Comparison of ENCODE assay signal across 22 cellular contexts in the genomic region with DNA sequence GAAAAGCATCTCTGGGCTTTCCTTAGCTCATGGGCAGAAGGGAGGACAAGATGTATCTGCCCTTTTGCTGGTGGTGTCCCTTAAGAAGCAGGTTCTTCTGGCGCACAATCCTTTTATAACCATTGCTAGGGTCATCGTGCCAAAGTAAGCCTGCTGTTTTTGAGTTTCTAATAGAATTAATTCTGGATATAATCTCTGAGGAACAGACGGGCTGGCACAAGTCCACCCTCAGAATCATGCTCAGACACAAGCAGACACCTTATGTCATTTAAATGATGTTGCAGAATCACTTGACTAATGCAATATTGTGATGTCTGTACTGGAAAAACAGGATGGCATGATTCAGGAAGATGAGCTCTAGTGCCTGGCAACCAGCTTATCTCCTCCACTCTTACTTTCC. TPM values are rescaled to one million over a fixed set of nuclear protein-coding genes. Genes with fewer than 3 reads are reported as not detected.
DNase-seq lines count a peak whose midpoint lies in the region; ATAC-seq, FAIRE-seq and TF ChIP-seq lines count a peak whose summit lies in the region.
"Had no signal": no experiment of that assay in that cellular context is flagged by ENCODE, and none has a peak within 500 bp of the region (broad histone marks: within the 10 kb centered on the region; RNA-seq: fewer than 3 reads in every experiment).

No MANE protein-coding gene starts in this region.

- peaks cover 7% of the 10 kb centered on the region for H3K27me3 Mint-ChIP-seq in activated CD8-positive, alpha-beta T cell treated with anti-CD3 and anti-CD28 coated beads for 36 hours
- peaks cover 4% of the 10 kb centered on the region for H3K27me3 Mint-ChIP-seq in activated CD4-positive, alpha-beta T cell treated with anti-CD3 and anti-CD28 coated beads, Interleukin-2, amount 10 ng/mL, durations not matched to agents 7 days and 5 days

- no peak for TF ChIP-seq POLR2A in esophagus muscularis mucosa (IDR thresholded peaks at IDR 0.05; ENCODE audit: low read depth)

- ATAC-seq in SK-N-SH treated with all-trans-retinoic acid at 6 μM for 48 hours (peak; percentile 71), HG02973 (IDR thresholded peaks at IDR 0.05; ENCODE audit: unreplicated experiment) (no peak)
- ATAC-seq in activated CD8-positive, alpha-beta T cell treated with anti-CD3 and anti-CD28 coated beads for 36 hours = no peak
- ATAC-seq: left lung had no signal

- POLR2A ChIA-PET in activated CD8-positive, alpha-beta T cell treated with anti-CD3 and anti-CD28 coated beads for 36 hours (lab: Charles Lee) = no interaction called here
- POLR2A ChIA-PET in activated CD4-positive, alpha-beta T cell treated with anti-CD3 and anti-CD28 coated beads, Interleukin-2, amount 10 ng/mL, durations not matched to agents 7 days and 5 days (lab: Charles Lee) = no interaction called here

- H3K9me3 Mint-ChIP-seq in activated CD8-positive, alpha-beta T cell treated with anti-CD3 and anti-CD28 coated beads for 36 hours = no peaks in the 10 kb centered on the region
- H3K9me3 Mint-ChIP-seq in activated CD4-positive, alpha-beta T cell treated with anti-CD3 and anti-CD28 coated beads, Interleukin-2, amount 10 ng/mL, durations not matched to agents 7 days and 5 days = no peaks in the 10 kb centered on the region
- H3K9me3 Mint-ChIP-seq: neural progenitor cell had no signal

- H3K9me3 ChIP-seq in esophagus muscularis mucosa = no peaks in the 10 kb centered on the region
- H3K9me3 ChIP-seq: left lung, transverse colon had no signal

- no peak overlapping the region for H3K4me3 Mint-ChIP-seq in activated CD8-positive, alpha-beta T cell treated with anti-CD3 and anti-CD28 coated beads for 36 hours
- H3K4me3 Mint-ChIP-seq in activated CD4-positive, alpha-beta T cell treated with anti-CD3 and anti-CD28 coated beads, Interleukin-2, amount 10 ng/mL, durations not matched to agents 7 days and 5 days = no peak overlapping the region
- H3K4me3 Mint-ChIP-seq: neural progenitor cell had no signal

- intact Hi-C loops in esophagus muscularis mucosa (cut with DNase I) = no loop called here
- intact Hi-C loops in activated CD8-positive, alpha-beta T cell treated with anti-CD3 and anti-CD28 coated beads for 36 hours (cut with micrococcal nuclease) = no loop called here

- no peak for FAIRE-seq in frontal cortex (lab: Jason Lieb, UNC)
- FAIRE-seq: astrocyte had no signal

- no peaks in the 10 kb centered on the region for H3K27me3 ChIP-seq in esophagus muscularis mucosa
- H3K27me3 ChIP-seq: left lung, neural progenitor cell, transverse colon had no signal

- DNase-seq in NCI-H1694 treated with DMSO at 0.1 percent for 48 hours (lab: John Stamatoyannopoulos, UW) (peak; percentile 95), esophagus muscularis mucosa (ENCODE audit: extremely low spot score) (no peak), frontal cortex (ENCODE audit: low spot score in 2 of 2) (no peak)
- no peak for DNase-seq in activated CD8-positive, alpha-beta T cell treated with anti-CD3 and anti-CD28 coated beads for 36 hours
- DNase-seq in activated CD4-positive, alpha-beta T cell treated with anti-CD3 and anti-CD28 coated beads, Interleukin-2, amount 10 ng/mL, durations not matched to agents 7 days and 5 days = no peak
- DNase-seq: activated naive CD4-positive, alpha-beta T cell treated with anti-CD3 and anti-CD28 coated beads, Interleukin-2, amount 50 U/mL, for 16 hours; activated T-cell treated with anti-CD3 and anti-CD28 coated beads, Interleukin-2, amount 50 U/mL, for 48 hours; AML-193; COR-L47; effector CD4-positive, alpha-beta T cell; left lung; NCI-H1417; PC-9; stimulated activated CD4-positive, alpha-beta T cell treated with anti-CD3 and anti-CD28 coated beads, Interleukin-1b, Interleukin-23, amount 100 ng/mL, for 48 hours; stimulated activated naive CD4-positive, alpha-beta T cell treated with Interleukin-2 at 50 U/mL for 16 hours; T-helper 2 cell; transverse colon had no signal

- H3K4me1 ChIP-seq in esophagus muscularis mucosa = peaks cover 10 to 69% (median 63%) of the 10 kb centered on the region in 4 donors

- H3K4me1 Mint-ChIP-seq in activated CD8-positive, alpha-beta T cell treated with anti-CD3 and anti-CD28 coated beads for 36 hours (ENCODE audit: low read depth) = peaks cover 7% of the 10 kb centered on the region
- H3K4me1 Mint-ChIP-seq in activated CD4-positive, alpha-beta T cell treated with anti-CD3 and anti-CD28 coated beads, Interleukin-2, amount 10 ng/mL, durations not matched to agents 7 days and 5 days = peaks cover 8% of the 10 kb centered on the region

- no peak for TF ChIP-seq EP300 in esophagus muscularis mucosa (IDR thresholded peaks at IDR 0.05)

- peak overlapping the region; percentile 78 to 92 (median 86) for H3K27ac ChIP-seq in esophagus muscularis mucosa (replicated peaks in 1 of 4)
- H3K27ac ChIP-seq: left lung, neural progenitor cell, PC-9 had no signal

- H3K36me3 Mint-ChIP-seq in activated CD8-positive, alpha-beta T cell treated with anti-CD3 and anti-CD28 coated beads for 36 hours (ENCODE audit: low read depth) = no peaks in the 10 kb centered on the region
- H3K36me3 Mint-ChIP-seq in activated CD4-positive, alpha-beta T cell treated with anti-CD3 and anti-CD28 coated beads, Interleukin-2, amount 10 ng/mL, durations not matched to agents 7 days and 5 days (ENCODE audit: low read depth) = no peaks in the 10 kb centered on the region
- H3K36me3 Mint-ChIP-seq: neural progenitor cell had no signal

- CTCF ChIA-PET in activated CD8-positive, alpha-beta T cell treated with anti-CD3 and anti-CD28 coated beads for 36 hours (lab: Charles Lee) = interaction anchor here (1.2 kb wide), 1 partner anchor 296 kb away, joined by 3 read pairs; no protein-coding TSS in a partner anchor
- CTCF ChIA-PET in activated CD4-positive, alpha-beta T cell treated with anti-CD3 and anti-CD28 coated beads, Interleukin-2, amount 10 ng/mL, durations not matched to agents 7 days and 5 days (lab: Charles Lee) = interaction anchor here (1.9 kb wide), 1 partner anchor 11 kb away, joined by 6 read pairs; no protein-coding TSS in a partner anchor

- no peak overlapping the region for H3K4me3 ChIP-seq in esophagus muscularis mucosa
- H3K4me3 ChIP-seq: left lung, neural progenitor cell, PC-9, transverse colon had no signal

- no peaks in the 10 kb centered on the region for H3K36me3 ChIP-seq in esophagus muscularis mucosa
- H3K36me3 ChIP-seq: left lung, neural progenitor cell, transverse colon had no signal

- no peak overlapping the region for H3K27ac Mint-ChIP-seq in activated CD8-positive, alpha-beta T cell treated with anti-CD3 and anti-CD28 coated beads for 36 hours
- H3K27ac Mint-ChIP-seq in activated CD4-positive, alpha-beta T cell treated with anti-CD3 and anti-CD28 coated beads, Interleukin-2, amount 10 ng/mL, durations not matched to agents 7 days and 5 days = no peak overlapping the region
- H3K27ac Mint-ChIP-seq: neural progenitor cell, progenitor cell of endocrine pancreas had no signal

- TF ChIP-seq CTCF in esophagus muscularis mucosa (IDR thresholded peaks at IDR 0.05) = no peak
- no peak for TF ChIP-seq CTCF in activated CD8-positive, alpha-beta T cell treated with anti-CD3 and anti-CD28 coated beads for 36 hours (IDR thresholded peaks at IDR 0.05)

- WGBS in esophagus muscularis mucosa = 49% methylated on average over 3 of the region's 3 CpGs

TF ChIP-seq in SK-N-SH treated with all-trans-retinoic acid at 6 μM for 48 hours, 23 proteins besides CTCF, POLR2A, EP300 and RAD21 (continues in another document):
- 0 out of 2 replicates have a peak, but pooled peaks have one; percentile 11 for TF ChIP-seq ESRRG (CRISPR knock-in tag; IDR thresholded peaks at IDR 0.05)
- no peak for TF ChIP-seq GLIS3 (CRISPR knock-in tag; IDR thresholded peaks at IDR 0.05)
- TF ChIP-seq, protein P1, sequence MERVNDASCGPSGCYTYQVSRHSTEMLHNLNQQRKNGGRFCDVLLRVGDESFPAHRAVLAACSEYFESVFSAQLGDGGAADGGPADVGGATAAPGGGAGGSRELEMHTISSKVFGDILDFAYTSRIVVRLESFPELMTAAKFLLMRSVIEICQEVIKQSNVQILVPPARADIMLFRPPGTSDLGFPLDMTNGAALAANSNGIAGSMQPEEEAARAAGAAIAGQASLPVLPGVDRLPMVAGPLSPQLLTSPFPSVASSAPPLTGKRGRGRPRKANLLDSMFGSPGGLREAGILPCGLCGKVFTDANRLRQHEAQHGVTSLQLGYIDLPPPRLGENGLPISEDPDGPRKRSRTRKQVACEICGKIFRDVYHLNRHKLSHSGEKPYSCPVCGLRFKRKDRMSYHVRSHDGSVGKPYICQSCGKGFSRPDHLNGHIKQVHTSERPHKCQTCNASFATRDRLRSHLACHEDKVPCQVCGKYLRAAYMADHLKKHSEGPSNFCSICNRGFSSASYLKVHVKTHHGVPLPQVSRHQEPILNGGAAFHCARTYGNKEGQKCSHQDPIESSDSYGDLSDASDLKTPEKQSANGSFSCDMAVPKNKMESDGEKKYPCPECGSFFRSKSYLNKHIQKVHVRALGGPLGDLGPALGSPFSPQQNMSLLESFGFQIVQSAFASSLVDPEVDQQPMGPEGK (CRISPR knock-in tag; IDR thresholded peaks at IDR 0.05; ENCODE audit: borderline replicate concordance) = no peak
- no peak for TF ChIP-seq CSDC2 (CRISPR knock-in tag; IDR thresholded peaks at IDR 0.05)
- TF ChIP-seq BACH2 (CRISPR knock-in tag; IDR thresholded peaks at IDR 0.05; ENCODE audit: borderline replicate concordance) = peak; percentile 81; the same call in 1 of the 2 replicates

RNA-seq across cellular contexts. Expression of a gene that starts 18.8 kb away (rescaled TPM):
- total RNA-seq in esophagus muscularis mucosa (10 to 100 TPM; 28.5 to 43.9 (median 32.4) TPM), frontal cortex (293 TPM)
- 10 to 100 TPM; 27.0 to 39.3 TPM for total RNA-seq in activated CD8-positive, alpha-beta T cell treated with anti-CD3 and anti-CD28 coated beads for 36 hours
- total RNA-seq in activated CD4-positive, alpha-beta T cell treated with anti-CD3 and anti-CD28 coated beads, Interleukin-2, amount 10 ng/mL, durations not matched to agents 7 days and 5 days = 10 to 100 TPM; 28.9 to 34.0 TPM
